In genomic region chr17:38910325-38910724, GRCh38 we compare ENCODE assay signal across 24 cellular contexts. TPM values are rescaled to one million over a fixed set of nuclear protein-coding genes. Genes with fewer than 3 reads are reported as not detected.
DNase-seq lines count a peak whose midpoint lies in the region; ATAC-seq, FAIRE-seq and TF ChIP-seq lines count a peak whose summit lies in the region.
"Had no signal": no experiment of that assay in that cellular context is flagged by ENCODE, and none has a peak within 500 bp of the region (broad histone marks: within the 10 kb centered on the region; RNA-seq: fewer than 3 reads in every experiment).

No MANE protein-coding gene starts in this region.

- no peaks in the 10 kb centered on the region for H3K36me3 Mint-ChIP-seq in neural progenitor cell

- H3K4me1 ChIP-seq in GM12878 (ENCODE audit: control insufficient read depth, insufficient read depth, low read length): peaks cover 5% of the 10 kb centered on the region
- H3K4me1 ChIP-seq in lower lobe of right lung: peaks cover 82% of the 10 kb centered on the region
- peaks cover 74% of the 10 kb centered on the region for H3K4me1 ChIP-seq in upper lobe of right lung
- peaks cover 12% of the 10 kb centered on the region for H3K4me1 ChIP-seq in neural progenitor cell

- H3K9me3 ChIP-seq in GM12878 (replicated peaks; ENCODE audit: control insufficient read depth, insufficient read depth, low read length) (no peaks in the 10 kb centered on the region), lower lobe of right lung (no peaks in the 10 kb centered on the region), upper lobe of right lung (no peaks in the 10 kb centered on the region), neural progenitor cell (ENCODE audit: low read depth) (no peaks in the 10 kb centered on the region)
- H3K9me3 ChIP-seq: BLaER1, right atrium auricular region, thyroid gland had no signal

- in situ Hi-C loops in GM12878 (cut with MboI): no loop called here

- TF ChIP-seq RAD21 in GM12878 (IDR thresholded peaks at IDR 0.05; ENCODE audit: insufficient read depth, low read depth, low read length): no peak

- no peak overlapping the region for H3K4me3 ChIP-seq in GM12878
- no peak overlapping the region for H3K4me3 ChIP-seq in lower lobe of right lung
- no peak overlapping the region for H3K4me3 ChIP-seq in upper lobe of right lung
- no peak overlapping the region for H3K4me3 ChIP-seq in neural progenitor cell
- H3K4me3 ChIP-seq: BLaER1, right atrium auricular region, thyroid gland had no signal

- no peak for FAIRE-seq in GM12878 (lab: Jason Lieb, UNC)
- FAIRE-seq: bronchial epithelial cell had no signal

- TF ChIP-seq POLR2A in GM12878 (IDR thresholded peaks at IDR 0.05; ENCODE audit: low read depth, low read length): no peak

- CTCF ChIA-PET in GM12878 (lab: Yijun Ruan, JAX): interaction anchor here (0.6 kb wide), 1 partner anchor 153 kb away, joined by 3 read pairs; no protein-coding TSS in a partner anchor

- RAD21 ChIA-PET in GM12878 (lab: Charles Lee; ENCODE audit: unreplicated experiment): no interaction called here

- no peaks in the 10 kb centered on the region for H3K27me3 ChIP-seq in GM12878 (replicated peaks in 1 of 2; ENCODE audit: control insufficient read depth in 2 of 2, insufficient read depth in 2 of 2, low read length in 1 of 2)
- H3K27me3 ChIP-seq in lower lobe of right lung (ENCODE audit: low read depth): no peaks in the 10 kb centered on the region
- no peaks in the 10 kb centered on the region for H3K27me3 ChIP-seq in upper lobe of right lung
- H3K27me3 ChIP-seq in neural progenitor cell: no peaks in the 10 kb centered on the region
- H3K27me3 ChIP-seq: BLaER1, right atrium auricular region, thyroid gland had no signal

- POLR2A ChIA-PET in GM12878 (lab: Charles Lee): interaction anchor here (0.6 kb wide), 2 partner anchors 85 to 100 kb away, joined by 3 read pairs; partner anchors contain the start of gene CWC25

- TF ChIP-seq CTCF in GM12878 (IDR thresholded peaks at IDR 0.05 in 2 of 3, conservative IDR thresholded peaks at IDR 0.05 in 1 of 3; ENCODE audit: control insufficient read depth in 2 of 3, extremely low read depth in 1 of 3, insufficient read depth in 1 of 3, low read depth in 3 of 3, low read length in 3 of 3) (no peak), lower lobe of right lung (IDR thresholded peaks at IDR 0.05) (no peak), upper lobe of right lung (IDR thresholded peaks at IDR 0.05) (no peak), neural progenitor cell (IDR thresholded peaks at IDR 0.05) (no peak)

- intact Hi-C loops in Right ventricle myocardium inferior (cut with DNase I) (no loop called here), cardiac septum (cut with DNase I) (no loop called here), GM12878 (cut with micrococcal nuclease; ENCODE audit: unreplicated experiment) (no loop called here), lower lobe of right lung (cut with DNase I) (no loop called here), upper lobe of right lung (cut with DNase I) (no loop called here)

- H3K4me2 ChIP-seq in GM12878 (ENCODE audit: control insufficient read depth, insufficient read depth) (no peak overlapping the region), neural progenitor cell (no peak overlapping the region)
- H3K4me2 ChIP-seq: BLaER1 had no signal

- H3F3A ChIP-seq in neural progenitor cell (ENCODE audit: low read depth): peaks cover 6% of the 10 kb centered on the region

- H3K4me1 Mint-ChIP-seq in neural progenitor cell: peaks cover 11% of the 10 kb centered on the region

- no peak overlapping the region for H3K27ac Mint-ChIP-seq in neural progenitor cell
- H3K27ac Mint-ChIP-seq: activated T-helper 2 cell treated with anti-CD3 and anti-CD28 coated beads, Interferon-gamma antibody, Interleukin-2, Interleukin-4, amounts not matched to agents 10 μg/mL and 5 μg/mL and 100 μg/mL, durations not matched to agents 14 hours and 24 hours and 36 hours had no signal

- H3K79me2 ChIP-seq in GM12878 (ENCODE audit: control insufficient read depth, insufficient read depth, low read length): peaks cover 2% of the 10 kb centered on the region
- no peaks in the 10 kb centered on the region for H3K79me2 ChIP-seq in neural progenitor cell (ENCODE audit: low read depth)

- no peak overlapping the region for H2AFZ ChIP-seq in GM12878 (ENCODE audit: control insufficient read depth, low read depth, low read length)
- H2AFZ ChIP-seq in neural progenitor cell (replicated peaks): no peak overlapping the region

- 73% methylated on average over 4 of the region's 5 CpGs for WGBS in GM12878 (ENCODE audit: insufficient coverage, insufficient replicate concordance, low lambda C conversion rate, missing lambda C conversion rate)

- H3K9ac ChIP-seq in GM12878 (ENCODE audit: control insufficient read depth, insufficient read depth, low read length) (no peak overlapping the region), neural progenitor cell (no peak overlapping the region)
- H3K9ac ChIP-seq: BLaER1 had no signal

- BruUV-seq in GM12878 (replicated peaks; lab: Mats Ljungman, UMichigan): no TSS peak

- peaks cover 4% of the 10 kb centered on the region for H3K27me3 Mint-ChIP-seq in neural progenitor cell (ENCODE audit: insufficient read depth, low read depth)
- H3K27me3 Mint-ChIP-seq: dendritic cell treated with granulocyte-macrophage colony-stimulating factor and Interleukin-4, amounts not matched to agents 40 ng/mL and 50 ng/mL, for 4 days; stimulated activated naive CD8-positive, alpha-beta T cell treated with anti-CD3 and anti-CD28 coated beads, Interleukin-15, Interleukin-2, amounts not matched to agents 100 ng/mL and 50 ng/mL, for 24 hours; T-helper 17 cell had no signal

- ATAC-seq in Right ventricle myocardium inferior (no peak), GM12878 (no peak), lower lobe of right lung (no peak), upper lobe of right lung (no peak), GM21423 (IDR thresholded peaks at IDR 0.05; ENCODE audit: unreplicated experiment) (no peak)
- ATAC-seq: left cardiac atrium, T-helper 17 cell had no signal

- TF ChIP-seq EP300 in GM12878 (IDR thresholded peaks at IDR 0.05; ENCODE audit: borderline replicate concordance in 1 of 2, control insufficient read depth in 1 of 2, low read depth in 2 of 2, low read length in 2 of 2): no peak

- H3K9me3 Mint-ChIP-seq in neural progenitor cell: no peaks in the 10 kb centered on the region
- H3K9me3 Mint-ChIP-seq: activated T-helper 2 cell treated with anti-CD3 and anti-CD28 coated beads, Interferon-gamma antibody, Interleukin-2, Interleukin-4, amounts not matched to agents 10 μg/mL and 5 μg/mL and 100 μg/mL, durations not matched to agents 14 hours and 24 hours and 36 hours; dendritic cell treated with granulocyte-macrophage colony-stimulating factor and Interleukin-4, amounts not matched to agents 40 ng/mL and 50 ng/mL, for 4 days; stimulated activated naive CD8-positive, alpha-beta T cell treated with anti-CD3 and anti-CD28 coated beads, Interleukin-15, Interleukin-2, amounts not matched to agents 100 ng/mL and 50 ng/mL, for 24 hours had no signal

- SMC1A ChIA-PET in GM12878 (lab: Charles Lee; ENCODE audit: uncharacterized antibody, unreplicated experiment): no interaction called here

- no peak overlapping the region for H3K4me3 Mint-ChIP-seq in neural progenitor cell
- H3K4me3 Mint-ChIP-seq: dendritic cell treated with granulocyte-macrophage colony-stimulating factor and Interleukin-4, amounts not matched to agents 40 ng/mL and 50 ng/mL, for 4 days; stimulated activated naive CD8-positive, alpha-beta T cell treated with anti-CD3 and anti-CD28 coated beads, Interleukin-15, Interleukin-2, amounts not matched to agents 100 ng/mL and 50 ng/mL, for 24 hours; T-helper 17 cell had no signal

- H4K20me1 ChIP-seq in GM12878 (ENCODE audit: control insufficient read depth, insufficient read depth) (no peaks in the 10 kb centered on the region), neural progenitor cell (ENCODE audit: low read depth) (peaks cover 7% of the 10 kb centered on the region)

- H3K27ac ChIP-seq in GM12878 (ENCODE audit: control insufficient read depth, insufficient read depth) (no peak overlapping the region), lower lobe of right lung (no peak overlapping the region), upper lobe of right lung (no peak overlapping the region), neural progenitor cell (no peak overlapping the region)
- H3K27ac ChIP-seq: BLaER1, right atrium auricular region, thyroid gland had no signal

- DNase-seq in Right ventricle myocardium inferior (ENCODE audit: missing footprints): peak; percentile 57
- DNase-seq in cardiac septum (ENCODE audit: low spot score): no peak
- DNase-seq in GM12878 (ENCODE audit: low read depth, low spot score): no peak
- peak; percentile 18 for DNase-seq in lower lobe of right lung
- DNase-seq in upper lobe of right lung: peak; percentile 5
- no peak for DNase-seq in neural progenitor cell (ENCODE audit: low spot score)
- DNase-seq in UCSD-AML1 (lab: John Stamatoyannopoulos, UW; ENCODE audit: unreplicated experiment): no peak
- DNase-seq: activated CD4-positive, alpha-beta T cell treated with anti-CD3 and anti-CD28 coated beads for 4 hours; DND-41; left cardiac atrium; mesenchymal stem cell; NCI-H1048; NCI-H187 treated with DMSO at 0.1 percent for 48 hours; T-helper 17 cell; thyroid gland had no signal

- H3K36me3 ChIP-seq in GM12878 (ENCODE audit: control insufficient read depth in 2 of 2, insufficient read depth in 2 of 2, low read length in 1 of 2) (peaks cover 8 to 29% of the 10 kb centered on the region in 2 experiments), lower lobe of right lung (peaks cover 60% of the 10 kb centered on the region), upper lobe of right lung (peaks cover 41% of the 10 kb centered on the region), neural progenitor cell (no peaks in the 10 kb centered on the region)

RNA-seq across cellular contexts. Expression of gene LASP1, which starts 40.5 kb away (rescaled TPM):
- total RNA-seq in Right ventricle myocardium inferior (38.5 TPM), cardiac septum (25.3 TPM), GM12878 (2014; rRNA removed) (40.9 and 42.3 TPM in 2 replicates), GM12878 (2014; rRNA removed; fragmentation: Illumina TruSeq; extraction: Trizol) (33.8 and 37.6 TPM in 2 replicates), GM12878 (2021) (105 and 114 TPM in 2 replicates), lower lobe of right lung (158 TPM), upper lobe of right lung (158 TPM), neural progenitor cell (ENCODE audit: low replicate concordance) (45.2 and 85.1 TPM in 2 replicates)
- 86.9 and 95.9 TPM in 2 replicates for total RNA-seq in GM12878 (2013; cell fraction: nucleolus; rRNA removed)
- 52.3 TPM for polyA plus RNA-seq in GM12878 (2011; ENCODE audit: low read depth)
- polyA plus RNA-seq in GM12878 (2011; rRNA removed) (39.4 and 47.7 TPM in 2 replicates), GM12878 (2014; fragmentation: Illumina TruSeq; extraction: Trizol) (69.5 and 81.8 TPM in 2 replicates), GM12878 (2014; fragmentation: Nextera tagmentation; extraction: Ambion mirVana) (10 to 100 TPM; 21.0 to 27.0 TPM), GM12878 (2014; rRNA removed) (78.9 and 85.4 TPM in 2 replicates), GM12878 (2016; fragmentation: Nextera tagmentation; extraction: Ambion mirVana) (10 to 100 TPM; 70.8 to 74.5 TPM)
- 88.5 and 98.7 TPM in 2 replicates for polyA plus RNA-seq in GM12878 (2011; cell fraction: cytosol; rRNA removed)
- 47.3 and 65.2 TPM in 2 replicates for polyA plus RNA-seq in GM12878 (2011; cell fraction: nucleus; rRNA removed)
- 89.6 and 99.7 TPM in 2 replicates for polyA plus RNA-seq in GM12878 (2012)
- 53.3 and 89.4 TPM in 2 replicates for polyA minus RNA-seq in GM12878 (2011; rRNA and poly(A)+ RNA removed)
- polyA minus RNA-seq in GM12878 (2011; cell fraction: cytosol; rRNA and poly(A)+ RNA removed): 35.5 and 39.2 TPM in 2 replicates
- 19.1 and 33.7 TPM in 2 replicates for polyA minus RNA-seq in GM12878 (2011; cell fraction: nucleus; rRNA and poly(A)+ RNA removed)

RNA-seq across cellular contexts. Expression of gene RPL23, which starts 56.8 kb away (rescaled TPM):
- 897 TPM for total RNA-seq in Right ventricle myocardium inferior
- total RNA-seq in cardiac septum: 564 TPM
- total RNA-seq in GM12878 (2013; cell fraction: nucleolus; rRNA removed): 251 and 278 TPM in 2 replicates
- total RNA-seq in GM12878 (2014; rRNA removed): 2,317 and 2,414 TPM in 2 replicates
- total RNA-seq in GM12878 (2014; rRNA removed; fragmentation: Illumina TruSeq; extraction: Trizol): 3,231 and 3,325 TPM in 2 replicates
- total RNA-seq in GM12878 (2021): 2,200 and 2,256 TPM in 2 replicates
- polyA plus RNA-seq in GM12878 (2011; ENCODE audit: low read depth): 15,073 TPM
- 2,867 and 3,528 TPM in 2 replicates for polyA plus RNA-seq in GM12878 (2011; rRNA removed)
- 1,769 and 1,817 TPM in 2 replicates for polyA plus RNA-seq in GM12878 (2011; cell fraction: cytosol; rRNA removed)
- polyA plus RNA-seq in GM12878 (2011; cell fraction: nucleus; rRNA removed): 668 and 763 TPM in 2 replicates
- polyA plus RNA-seq in GM12878 (2012): 4,332 and 4,612 TPM in 2 replicates
- polyA plus RNA-seq in GM12878 (2014; fragmentation: Illumina TruSeq; extraction: Trizol): 4,821 and 5,052 TPM in 2 replicates
- 1,000 to 10,000 TPM; 3,319 to 3,754 TPM for polyA plus RNA-seq in GM12878 (2014; fragmentation: Nextera tagmentation; extraction: Ambion mirVana)
- 3,219 and 3,296 TPM in 2 replicates for polyA plus RNA-seq in GM12878 (2014; rRNA removed)
- polyA plus RNA-seq in GM12878 (2016; fragmentation: Nextera tagmentation; extraction: Ambion mirVana): 1,000 to 10,000 TPM; 2,341 to 2,536 TPM
- polyA minus RNA-seq in GM12878 (2011; rRNA and poly(A)+ RNA removed): 682 and 694 TPM in 2 replicates
- polyA minus RNA-seq in GM12878 (2011; cell fraction: cytosol; rRNA and poly(A)+ RNA removed): 326 and 362 TPM in 2 replicates
- 94.9 and 131 TPM in 2 replicates for polyA minus RNA-seq in GM12878 (2011; cell fraction: nucleus; rRNA and poly(A)+ RNA removed)
- total RNA-seq in lower lobe of right lung: 1,156 TPM
- 1,142 TPM for total RNA-seq in upper lobe of right lung
- 1,779 and 3,404 TPM in 2 replicates for total RNA-seq in neural progenitor cell (ENCODE audit: low replicate concordance)

RNA-seq across cellular contexts. Expression of gene FBXO47, which starts 56.9 kb away (rescaled TPM):
- total RNA-seq in Right ventricle myocardium inferior: not detected
- total RNA-seq in cardiac septum: not detected
- not detected in 2 replicates for total RNA-seq in GM12878 (2013; cell fraction: nucleolus; rRNA removed)
- total RNA-seq in GM12878 (2014; rRNA removed): not detected in 2 replicates
- not detected in 2 replicates for total RNA-seq in GM12878 (2014; rRNA removed; fragmentation: Illumina TruSeq; extraction: Trizol)
- total RNA-seq in GM12878 (2021): not detected in 2 replicates
- polyA plus RNA-seq in GM12878 (2011; ENCODE audit: low read depth): not detected
- not detected in 2 replicates for polyA plus RNA-seq in GM12878 (2011; rRNA removed)
- polyA plus RNA-seq in GM12878 (2011; cell fraction: cytosol; rRNA removed): not detected in 2 replicates
- polyA plus RNA-seq in GM12878 (2011; cell fraction: nucleus; rRNA removed): not detected in 2 replicates
- not detected in 2 replicates for polyA plus RNA-seq in GM12878 (2012)
- not detected in 2 replicates for polyA plus RNA-seq in GM12878 (2014; fragmentation: Illumina TruSeq; extraction: Trizol)
- under 1 TPM; 0.04 to 0.06 TPM for polyA plus RNA-seq in GM12878 (2014; fragmentation: Nextera tagmentation; extraction: Ambion mirVana)
- 0.06 TPM in 1 of 2 replicates, not detected in the other for polyA plus RNA-seq in GM12878 (2014; rRNA removed)
- not detected for polyA plus RNA-seq in GM12878 (2016; fragmentation: Nextera tagmentation; extraction: Ambion mirVana)
- not detected in 2 replicates for polyA minus RNA-seq in GM12878 (2011; rRNA and poly(A)+ RNA removed)
- not detected in 2 replicates for polyA minus RNA-seq in GM12878 (2011; cell fraction: cytosol; rRNA and poly(A)+ RNA removed)
- polyA minus RNA-seq in GM12878 (2011; cell fraction: nucleus; rRNA and poly(A)+ RNA removed): not detected in 2 replicates
- not detected for total RNA-seq in lower lobe of right lung
- not detected for total RNA-seq in upper lobe of right lung
- not detected in 2 replicates for total RNA-seq in neural progenitor cell (ENCODE audit: low replicate concordance)
- total RNA-seq: activated T-helper 2 cell treated with anti-CD3 and anti-CD28 coated beads, Interferon-gamma antibody, Interleukin-2, Interleukin-4, amounts not matched to agents 10 μg/mL and 5 μg/mL and 100 μg/mL, durations not matched to agents 14 hours and 24 hours and 36 hours; bronchial epithelial cell; H4; left cardiac atrium; osteocyte; right atrium auricular region; T-helper 17 cell; thyroid gland had no signal

Comparison
In these comparisons a context has a peak if more than half of its experiments do, and no peak if none do; other contexts are left out.
1. DNase-seq: peak in Right ventricle myocardium inferior (single experiment), lower lobe of right lung (single experiment) and upper lobe of right lung (single experiment); none in cardiac septum (single experiment), GM12878 (single experiment), neural progenitor cell (single experiment) and UCSD-AML1 (single experiment).